In genomic region chr16:6857575-6857974, GRCh38 we compare ENCODE assay signal across 26 cellular contexts.
"Had no signal": no experiment of that assay in that cellular context is flagged by ENCODE, and none has a peak within 500 bp of the region (broad histone marks: within the 10 kb centered on the region; RNA-seq: fewer than 3 reads in every experiment).

No MANE protein-coding gene starts in this region.

- H3K4me1 ChIP-seq: esophagus squamous epithelium, pancreas, suprapubic skin had no signal

- H3K4me2 ChIP-seq: smooth muscle cell had no signal

- DNase-seq: cortex of kidney; effector memory CD8-positive, alpha-beta T cell; erythroblast; esophagus squamous epithelium; foreskin melanocyte; hypothalamus; mucosa of descending colon; naive B cell; pancreas; stimulated activated CD4-positive, alpha-beta T cell treated with anti-CD3 and anti-CD28 coated beads, Interleukin-12 subunit alpha, Interleukin-12 subunit beta, amount 100 ng/mL, for 4 hours; stimulated activated CD4-positive, alpha-beta T cell treated with anti-CD3 and anti-CD28 coated beads, Interleukin-1b, Interleukin-23, amount 100 ng/mL, for 48 hours; stimulated activated CD4-positive, alpha-beta T cell treated with anti-CD3 and anti-CD28 coated beads, Interleukin-4, amount 100 ng/mL, for 1 hour; stimulated activated CD8-positive, alpha-beta memory T cell treated with anti-CD3 and anti-CD28 coated beads, Interleukin-4, amount 100 ng/mL, for 48 hours; stimulated activated naive CD4-positive, alpha-beta T cell; stimulated activated naive CD8-positive, alpha-beta T cell treated with anti-CD3 and anti-CD28 coated beads, Interleukin-15, amount 100 ng/mL, for 72 hours; thyroid gland; trophoblast cell had no signal

- H3K9me3 ChIP-seq: esophagus squamous epithelium, mucosa of descending colon, neutrophil, pancreas, suprapubic skin, thyroid gland had no signal

- H3K36me3 ChIP-seq: esophagus squamous epithelium, neutrophil, pancreas, suprapubic skin, thyroid gland had no signal

- H3K27ac ChIP-seq: neutrophil, pancreas, suprapubic skin, thyroid gland had no signal

- H3K27me3 ChIP-seq: esophagus squamous epithelium, neutrophil, pancreas, suprapubic skin, thyroid gland had no signal

- ATAC-seq: effector memory CD8-positive, alpha-beta T cell; left lobe of liver; mucosa of descending colon; natural killer cell treated with Interleukin-12 subunit alpha and Interleukin-12 subunit beta and Interleukin-15 and Interleukin-18, amount 100 ng/mL, for 72 hours; pancreas; sciatic nerve; stimulated activated naive CD8-positive, alpha-beta T cell treated with anti-CD3 and anti-CD28 coated beads, Interleukin-15, amount 100 ng/mL, for 72 hours had no signal

- FAIRE-seq: endometrium, keratinocyte, pancreas had no signal

- H3K4me3 ChIP-seq: esophagus squamous epithelium, lung, mucosa of descending colon, pancreas, smooth muscle cell, suprapubic skin, thyroid gland had no signal
